Comparison of ENCODE assay signal across 12 cellular contexts in the genomic region with DNA sequence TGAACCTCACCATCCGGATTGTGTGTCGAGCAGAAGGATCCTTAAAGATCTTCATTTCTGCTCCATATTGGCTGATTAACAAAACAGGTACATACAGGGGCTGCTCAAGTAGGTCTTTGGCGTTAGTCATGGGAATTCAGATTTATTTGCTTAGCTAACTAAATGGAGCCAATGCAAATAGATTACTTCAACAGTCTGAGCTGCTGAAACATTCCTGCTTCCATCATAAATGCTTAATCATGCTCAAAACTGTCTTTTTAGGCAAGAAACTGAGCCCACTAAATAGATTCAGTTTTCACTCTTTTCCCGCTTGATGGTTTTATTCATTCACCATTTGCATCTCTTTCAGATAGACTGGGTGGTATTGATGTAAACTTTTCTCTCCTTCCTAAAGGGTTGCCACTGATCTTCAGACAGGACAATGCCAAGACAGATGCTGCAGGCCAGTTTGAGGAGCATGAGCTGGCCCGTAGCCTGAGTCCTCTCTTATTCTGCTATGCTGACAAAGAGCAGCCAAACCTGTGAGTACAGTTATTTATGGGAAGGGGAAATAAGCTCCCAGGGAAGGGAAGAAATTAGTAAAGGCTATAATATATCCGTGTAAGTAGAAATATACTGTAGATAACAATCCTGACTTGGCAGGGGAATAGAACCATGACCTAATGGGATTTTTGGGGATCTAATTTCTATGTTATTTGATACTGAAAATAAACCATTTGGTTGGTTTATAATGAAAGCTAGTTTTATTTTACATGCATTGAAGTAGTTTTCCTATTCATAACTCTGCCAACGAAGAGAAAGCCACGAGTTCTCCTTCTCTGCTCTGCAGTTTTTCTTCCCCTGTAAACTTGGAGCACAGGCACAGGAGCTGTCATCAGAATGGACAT.
A peak's percentile ranks its signal among the peaks of the same experiment; 100 is the strongest.
DNase-seq lines count a peak whose midpoint lies in the region; ATAC-seq and TF ChIP-seq lines count a peak whose summit lies in the region.
"Had no signal": no experiment of that assay in that cellular context is flagged by ENCODE, and none has a peak within 500 bp of the region (broad histone marks: within the 10 kb centered on the region; RNA-seq: fewer than 3 reads in every experiment).

No MANE protein-coding gene starts in this region.

- no peak for TF ChIP-seq CTCF in gastroesophageal sphincter (IDR thresholded peaks at IDR 0.05)

- TF ChIP-seq POLR2A in gastroesophageal sphincter (IDR thresholded peaks at IDR 0.05): no peak

- H3K27ac ChIP-seq in gastroesophageal sphincter: peak overlapping the region; percentile 31 to 71 (median 62)
- peak overlapping the region; percentile 21 for H3K27ac ChIP-seq in rectal smooth muscle tissue (ENCODE audit: low read depth, low read length)

- TF ChIP-seq EP300 in gastroesophageal sphincter (IDR thresholded peaks at IDR 0.05): no peak

- ATAC-seq in gastroesophageal sphincter: no peak
- ATAC-seq in GM21737 (IDR thresholded peaks at IDR 0.05; ENCODE audit: unreplicated experiment): no peak
- no peak for ATAC-seq in HG02938 (IDR thresholded peaks at IDR 0.05; ENCODE audit: unreplicated experiment)
- no peak for ATAC-seq in HG02571 (IDR thresholded peaks at IDR 0.05; ENCODE audit: unreplicated experiment)
- ATAC-seq: esophagus mucosa, natural killer cell had no signal

- WGBS in gastroesophageal sphincter (ENCODE audit: low coverage in 1 of 2), 2 donors: 40 to 49% methylated on average over 6 to 8 of the region's 8 CpGs

- H3K36me3 ChIP-seq in gastroesophageal sphincter: peaks cover 0 to 64% of the 10 kb centered on the region in 2 donors
- peaks cover 10% of the 10 kb centered on the region for H3K36me3 ChIP-seq in rectal smooth muscle tissue (ENCODE audit: control insufficient read depth, insufficient read depth, low read length)

- H3K9ac ChIP-seq in rectal smooth muscle tissue (ENCODE audit: low read length): no peak overlapping the region

- no peaks in the 10 kb centered on the region for H3K27me3 ChIP-seq in gastroesophageal sphincter
- H3K27me3 ChIP-seq in rectal smooth muscle tissue (ENCODE audit: control insufficient read depth, insufficient read depth, low read length): no peaks in the 10 kb centered on the region

- DNase-seq in DMS53 treated with DMSO at 0.1 percent for 48 hours (lab: John Stamatoyannopoulos, UW; ENCODE audit: unreplicated experiment) (peak; percentile 65), SHP77 treated with DMSO at 0.1 percent for 48 hours (lab: John Stamatoyannopoulos, UW) (peak; percentile 68)
- DNase-seq in stimulated activated CD4-positive, alpha-beta T cell treated with anti-CD3 and anti-CD28 coated beads, Interleukin-15, amount 100 ng/mL, for 24 hours: no peak
- DNase-seq: activated B cell treated with CpG ODN at 0.5 μM for 24 hours, natural killer cell, NCI-H526 treated with DMSO at 0.1 percent for 48 hours had no signal

- H3K9me3 ChIP-seq in gastroesophageal sphincter: no peaks in the 10 kb centered on the region

- no peak overlapping the region for H3K4me3 ChIP-seq in gastroesophageal sphincter
- H3K4me3 ChIP-seq in rectal smooth muscle tissue (ENCODE audit: low read length): no peak overlapping the region

- peaks cover 5 to 32% (median 7%) of the 10 kb centered on the region in 3 donors for H3K4me1 ChIP-seq in gastroesophageal sphincter
- H3K4me1 ChIP-seq in rectal smooth muscle tissue (ENCODE audit: control insufficient read depth, insufficient read depth, low read length): peaks cover 7% of the 10 kb centered on the region
